In genomic region chr7:22082553-22082885, GRCh38 we compare ENCODE assay signal across 9 cellular contexts.
A peak's percentile ranks its signal among the peaks of the same experiment; 100 is the strongest.
DNase-seq lines count a peak whose midpoint lies in the region; ATAC-seq, FAIRE-seq and TF ChIP-seq lines count a peak whose summit lies in the region.
"Had no signal": no experiment of that assay in that cellular context is flagged by ENCODE, and none has a peak within 500 bp of the region (broad histone marks: within the 10 kb centered on the region; RNA-seq: fewer than 3 reads in every experiment).

No MANE protein-coding gene starts in this region.

- H3K4me2 ChIP-seq in mammary epithelial cell (ENCODE audit: insufficient read depth, low read depth, low read length) (peak overlapping the region; percentile 96), mesendoderm (ENCODE audit: low read length) (peak overlapping the region; percentile 63)

- dilution Hi-C loops in mammary epithelial cell (cut with HindIII; ENCODE audit: low sequenced_read_pairs): no loop called here

- H2AK5ac ChIP-seq in mesendoderm (ENCODE audit: low read length): no peak overlapping the region

- peak overlapping the region; percentile 69 for H3K56ac ChIP-seq in mesendoderm (ENCODE audit: low read length)

- H3K18ac ChIP-seq in mesendoderm (ENCODE audit: low read length): no peak overlapping the region

- H3K4me1 ChIP-seq in mammary epithelial cell (ENCODE audit: insufficient read depth, low read length) (peaks cover 6% of the 10 kb centered on the region), mesendoderm (ENCODE audit: control insufficient read depth, low read depth, low read length) (no peaks in the 10 kb centered on the region), aorta (ENCODE audit: control insufficient read depth in 1 of 2, insufficient read depth in 2 of 2, low read length in 2 of 2) (no peaks in the 10 kb centered on the region), small intestine (ENCODE audit: control insufficient read depth in 2 of 2, insufficient read depth in 1 of 2, low read depth in 1 of 2, low read length in 1 of 2) (peaks cover 0 to 2% of the 10 kb centered on the region in 2 donors)

- H2AFZ ChIP-seq in mammary epithelial cell (ENCODE audit: low read depth, low read length): peak overlapping the region; percentile 99

- H4K8ac ChIP-seq in mesendoderm (ENCODE audit: low read depth, low read length): no peak overlapping the region

- no peak overlapping the region for H2BK5ac ChIP-seq in mesendoderm (ENCODE audit: low read length)

- H3K36me3 ChIP-seq in mammary epithelial cell (ENCODE audit: insufficient read depth, low read length) (no peaks in the 10 kb centered on the region), mesendoderm (ENCODE audit: control insufficient read depth, insufficient read depth, low read length) (no peaks in the 10 kb centered on the region), aorta (ENCODE audit: control insufficient read depth in 1 of 2, insufficient read depth in 2 of 2, low read length in 1 of 2) (no peaks in the 10 kb centered on the region), small intestine (ENCODE audit: control insufficient read depth in 2 of 2, insufficient read depth in 2 of 2, low read length in 2 of 2) (no peaks in the 10 kb centered on the region)

- H4K20me1 ChIP-seq in mammary epithelial cell (ENCODE audit: insufficient read depth, low read length): no peaks in the 10 kb centered on the region

- H3K79me1 ChIP-seq in mesendoderm (ENCODE audit: low read length): no peaks in the 10 kb centered on the region

- no peak overlapping the region for H4K5ac ChIP-seq in mesendoderm (ENCODE audit: low read length)

- no peak for FAIRE-seq in small intestine (lab: Jason Lieb, UNC)
- FAIRE-seq: TTC549 had no signal

- BruUV-seq in mammary epithelial cell (replicated peaks; lab: Mats Ljungman, UMichigan): no TSS peak

- H3K4ac ChIP-seq in mesendoderm (ENCODE audit: low read depth, low read length): no peak overlapping the region

- DNase-seq in mammary epithelial cell (no peak), mesendoderm (no peak), aorta (no peak), DMS53 treated with DMSO at 0.1 percent for 48 hours (lab: John Stamatoyannopoulos, UW; ENCODE audit: unreplicated experiment) (no peak), NCI-H1417 treated with DMSO at 0.1 percent for 48 hours (lab: John Stamatoyannopoulos, UW) (no peak), small intestine (no peak)

- H3K9me3 ChIP-seq in mammary epithelial cell (replicated peaks; ENCODE audit: insufficient read depth, low read length) (no peaks in the 10 kb centered on the region), aorta (ENCODE audit: control insufficient read depth, low read length) (no peaks in the 10 kb centered on the region), small intestine (ENCODE audit: control insufficient read depth, low read depth) (no peaks in the 10 kb centered on the region)

- H2BK15ac ChIP-seq in mesendoderm (replicated peaks; ENCODE audit: low read depth): no peak overlapping the region

- 18% methylated on average over 8 of the region's 10 CpGs for WGBS in mammary epithelial cell (ENCODE audit: low coverage, missing lambda C conversion rate)
- no CpG with 5 or more reads among the region's 10 CpGs for WGBS in mesendoderm (ENCODE audit: extremely low coverage, insufficient coverage, low lambda C conversion rate)
- WGBS in aorta, 2 donors: 6 to 7% methylated on average over 10 of the region's 10 CpGs
- WGBS in small intestine, 3 donors: 2 to 8% (median 5%) methylated on average over 10 of the region's 10 CpGs

- no peak for TF ChIP-seq CTCF in mammary epithelial cell (conservative IDR thresholded peaks at IDR 0.05 in 1 of 2, IDR thresholded peaks at IDR 0.05 in 1 of 2; ENCODE audit: extremely low read depth in 1 of 2, insufficient read depth in 1 of 2, low read depth in 1 of 2, low read length in 2 of 2)

- H3K27ac ChIP-seq in mammary epithelial cell (ENCODE audit: insufficient read depth, low read depth, low read length) (no peak overlapping the region), mesendoderm (ENCODE audit: low read depth, low read length) (no peak overlapping the region), aorta (ENCODE audit: low read depth in 1 of 2, low read length in 2 of 2) (no peak overlapping the region), small intestine (ENCODE audit: low read depth in 1 of 2, low read length in 1 of 2) (peak overlapping the region in 1 of 2 donors; percentile 19)

- CTCF ChIA-PET in mammary epithelial cell (lab: Charles Lee; ENCODE audit: low non-redundant PET): interaction anchor here (0.5 to 0.7 kb wide), 3 partner anchors 119 to 828 kb away, joined by 3 to 4 read pairs (median 4); no protein-coding TSS in a partner anchor

- in situ Hi-C loops in mammary epithelial cell (cut with MboI; ENCODE audit: low sequenced_read_pairs in 2 of 2): no loop called here

- H3K79me2 ChIP-seq in mammary epithelial cell (ENCODE audit: insufficient read depth, low read length) (no peaks in the 10 kb centered on the region), mesendoderm (ENCODE audit: control insufficient read depth, insufficient read depth, low read length) (no peaks in the 10 kb centered on the region)

- H3K4me3 ChIP-seq in mammary epithelial cell (replicated peaks in 1 of 3; ENCODE audit: insufficient read depth in 1 of 3, low read depth in 2 of 3, low read length in 3 of 3) (peak overlapping the region; percentile 51 to 73 (median 70)), mesendoderm (ENCODE audit: low read length) (no peak overlapping the region), aorta (ENCODE audit: low read length in 2 of 2) (peak overlapping the region in 1 of 2 donors; percentile 15), small intestine (ENCODE audit: low read depth in 1 of 2, low read length in 2 of 2) (peak overlapping the region in 1 of 2 donors; percentile 60)

- H3K27me3 ChIP-seq in mammary epithelial cell (ENCODE audit: insufficient read depth, low read length) (no peaks in the 10 kb centered on the region), mesendoderm (ENCODE audit: insufficient read depth, low read length, poor library complexity) (no peaks in the 10 kb centered on the region), aorta (ENCODE audit: control insufficient read depth in 1 of 2, insufficient read depth in 2 of 2, low read length in 1 of 2) (no peaks in the 10 kb centered on the region), small intestine (ENCODE audit: control insufficient read depth in 2 of 2, insufficient read depth in 2 of 2, low read length in 2 of 2) (peaks cover 0 to 6% of the 10 kb centered on the region in 2 donors)

- H2BK120ac ChIP-seq in mesendoderm (ENCODE audit: low read depth, low read length): no peak overlapping the region

- ATAC-seq in GM18870 (IDR thresholded peaks at IDR 0.05; ENCODE audit: unreplicated experiment) (peak; percentile 8), HG03432 (IDR thresholded peaks at IDR 0.05; ENCODE audit: unreplicated experiment) (peak; percentile 17), aorta (ENCODE audit: low FRiP score) (peak; percentile 1)

- intact Hi-C loops in mammary epithelial cell (cut with micrococcal nuclease): loop anchor here (2.0 to 10.0 kb wide), 4 partner anchors 138 to 1308 kb away; partner anchors contain the start of gene CDCA7L
- intact Hi-C loops in aorta (cut with DNase I): loop anchor here in 1 of 2 donors (10.0 kb wide), 1 partner anchor 658 kb away; the partner anchor contains the start of gene SP4

- H3K23ac ChIP-seq in mesendoderm (ENCODE audit: low read length): no peak overlapping the region

- no peak overlapping the region for H3K9ac ChIP-seq in mammary epithelial cell (ENCODE audit: insufficient read depth, low read length)
- peak overlapping the region; percentile 44 for H3K9ac ChIP-seq in mesendoderm (ENCODE audit: low read length)
